In the genomic region with DNA sequence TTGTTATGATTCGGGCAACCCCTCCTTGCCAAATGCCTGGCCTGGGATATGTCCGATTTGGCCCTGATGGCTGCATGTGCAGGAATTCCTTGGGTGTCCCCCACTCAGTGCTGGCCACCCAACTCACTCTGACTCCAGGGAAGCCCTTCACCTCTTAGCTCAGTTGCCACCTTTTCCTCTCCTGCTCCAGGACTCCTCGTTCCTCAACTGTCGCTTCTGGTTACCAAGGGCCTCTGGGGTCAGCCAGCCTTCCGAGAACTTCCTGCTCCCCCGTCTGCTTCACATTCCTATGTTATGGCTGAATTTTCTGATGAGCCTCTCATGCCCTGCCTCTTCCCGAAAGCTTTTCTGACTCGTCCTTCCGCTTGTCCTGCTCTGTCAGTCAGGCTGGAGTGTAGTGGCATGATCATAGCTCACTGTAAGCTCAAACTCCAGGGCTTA, we compare ENCODE assay signal across 22 cellular contexts.
"Had no signal": no experiment of that assay in that cellular context is flagged by ENCODE, and none has a peak within 500 bp of the region (broad histone marks: within the 10 kb centered on the region; RNA-seq: fewer than 3 reads in every experiment).

No MANE protein-coding gene starts in this region.

- H3K27me3 ChIP-seq: brain microvascular endothelial cell had no signal

- H3K4me3 ChIP-seq: tibial artery had no signal

- H3K36me3 ChIP-seq: brain microvascular endothelial cell, neutrophil, tibial artery had no signal

- H3K27ac Mint-ChIP-seq: activated naive CD4-positive, alpha-beta T cell treated with anti-CD3 and anti-CD28 coated beads, Interleukin-2, amount 10 ng/mL, durations not matched to agents 7 days and 5 days; activated naive CD8-positive, alpha-beta T cell treated with anti-CD3 and anti-CD28 coated beads, Interleukin-2, amount 50 U/mL, for 24 hours; natural killer cell; T-helper 1 cell treated with Interleukin-12 subunit alpha and Interleukin-12 subunit beta and Interleukin-4 antibody, amounts not matched to agents 30 μg/mL and 1 μg/mL, for 36 hours had no signal

- H3K9me3 Mint-ChIP-seq: activated naive CD4-positive, alpha-beta T cell treated with anti-CD3 and anti-CD28 coated beads, Interleukin-2, amount 10 ng/mL, durations not matched to agents 7 days and 5 days; activated naive CD8-positive, alpha-beta T cell treated with anti-CD3 and anti-CD28 coated beads, Interleukin-2, amount 50 U/mL, for 24 hours; natural killer cell; T-helper 1 cell treated with Interleukin-12 subunit alpha and Interleukin-12 subunit beta and Interleukin-4 antibody, amounts not matched to agents 30 μg/mL and 1 μg/mL, for 36 hours had no signal

- DNase-seq: activated CD4-positive, alpha-beta T cell treated with anti-CD3 and anti-CD28 coated beads for 1 hour; activated CD8-positive, alpha-beta memory T cell treated with anti-CD3 and anti-CD28 coated beads for 24 hours; activated CD8-positive, alpha-beta memory T cell treated with anti-CD3 and anti-CD28 coated beads, Interleukin-2, amount 50 U/mL, for 48 hours; activated effector memory CD4-positive, alpha-beta T cell treated with Interleukin-2 at 50 U/mL for 16 hours; activated naive CD4-positive, alpha-beta T cell treated with anti-CD3 and anti-CD28 coated beads, Interleukin-2, amount 10 ng/mL, durations not matched to agents 7 days and 5 days; activated naive CD8-positive, alpha-beta T cell treated with anti-CD3 and anti-CD28 coated beads, Interleukin-2, amount 50 U/mL, for 24 hours; activated T-cell treated with anti-CD3 and anti-CD28 coated beads, Interleukin-2, amount 50 U/mL, for 48 hours; anterior cingulate cortex; brain microvascular endothelial cell; central memory CD4-positive, alpha-beta T cell; effector CD4-positive, alpha-beta T cell; foreskin fibroblast; glutamatergic neuron; hippocampal formation; mesenchymal stem cell; natural killer cell; stimulated activated CD4-positive, alpha-beta T cell treated with anti-CD3 and anti-CD28 coated beads, Interleukin-2, amount 100 ng/mL, for 24 hours; stimulated activated naive CD4-positive, alpha-beta T cell treated with Interleukin-2 at 50 U/mL for 16 hours; tibial artery had no signal

- H3K4me3 Mint-ChIP-seq: activated naive CD4-positive, alpha-beta T cell treated with anti-CD3 and anti-CD28 coated beads, Interleukin-2, amount 10 ng/mL, durations not matched to agents 7 days and 5 days; activated naive CD8-positive, alpha-beta T cell treated with anti-CD3 and anti-CD28 coated beads, Interleukin-2, amount 50 U/mL, for 24 hours; natural killer cell; T-helper 1 cell treated with Interleukin-12 subunit alpha and Interleukin-12 subunit beta and Interleukin-4 antibody, amounts not matched to agents 30 μg/mL and 1 μg/mL, for 36 hours had no signal

- ATAC-seq: activated naive CD8-positive, alpha-beta T cell treated with anti-CD3 and anti-CD28 coated beads, Interleukin-2, amount 50 U/mL, for 24 hours; natural killer cell had no signal

- H3K27ac ChIP-seq: brain microvascular endothelial cell, neutrophil, parathyroid adenoma, tibial artery had no signal

- H3K36me3 Mint-ChIP-seq: activated naive CD4-positive, alpha-beta T cell treated with anti-CD3 and anti-CD28 coated beads, Interleukin-2, amount 10 ng/mL, durations not matched to agents 7 days and 5 days; natural killer cell had no signal

- H3K9me3 ChIP-seq: neutrophil, tibial artery had no signal

- H3K4me1 Mint-ChIP-seq: activated naive CD4-positive, alpha-beta T cell treated with anti-CD3 and anti-CD28 coated beads, Interleukin-2, amount 10 ng/mL, durations not matched to agents 7 days and 5 days; activated naive CD8-positive, alpha-beta T cell treated with anti-CD3 and anti-CD28 coated beads, Interleukin-2, amount 50 U/mL, for 24 hours; natural killer cell had no signal

- H3K4me1 ChIP-seq: parathyroid adenoma had no signal
